ENCODE assay signal across 15 cellular contexts in the genomic region with DNA sequence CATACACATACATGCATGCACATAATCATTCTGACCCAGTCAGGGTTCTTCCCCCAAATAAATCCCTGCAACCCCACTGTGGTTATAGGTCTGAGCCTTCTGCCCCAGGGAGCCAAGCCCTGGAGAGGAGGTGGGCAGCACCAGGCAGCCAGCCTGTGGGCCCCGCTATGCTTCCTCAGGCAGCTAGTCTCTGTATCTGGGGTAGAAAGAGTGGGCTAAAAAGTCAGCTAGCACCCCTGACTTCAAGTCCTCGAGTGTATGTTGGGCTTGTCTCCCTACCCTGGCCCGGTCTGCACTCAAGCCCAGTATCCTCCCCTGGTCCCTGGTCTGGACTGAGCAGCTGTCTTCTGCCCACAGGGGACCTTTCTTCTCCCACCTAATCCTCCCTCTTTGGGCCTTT. TPM values are rescaled to one million over a fixed set of nuclear protein-coding genes. Genes with fewer than 3 reads are reported as not detected.
DNase-seq lines count a peak whose midpoint lies in the region; ATAC-seq and TF ChIP-seq lines count a peak whose summit lies in the region.
"Had no signal": no experiment of that assay in that cellular context is flagged by ENCODE, and none has a peak within 500 bp of the region (broad histone marks: within the 10 kb centered on the region; RNA-seq: fewer than 3 reads in every experiment).

No MANE protein-coding gene starts in this region.

- no peak overlapping the region for H3K23ac ChIP-seq in mesenchymal stem cell (ENCODE audit: low read length in 2 of 2)

- DNase-seq in cardiac septum (ENCODE audit: low spot score) (peak; percentile 35), heart left ventricle (no peak), colonic mucosa (peak; percentile 1), osteocyte (ENCODE audit: extremely low spot score, unreplicated experiment) (peak; percentile 40), type B pancreatic cell (ENCODE audit: extremely low spot score, unreplicated experiment) (peak; percentile 34), mesenchymal stem cell (no peak)
- DNase-seq in CD8-positive, alpha-beta T cell = no peak
- DNase-seq: C1 segment of cervical spinal cord, GOT3, KG1, NCI-H1436 treated with DMSO at 0.1 percent for 48 hours, NCI-H2029 treated with DMSO at 0.1 percent for 48 hours, NCI-H774, PC-3 had no signal

- H3K4ac ChIP-seq in mesenchymal stem cell (ENCODE audit: low read depth in 1 of 2, low read length in 2 of 2) = no peak overlapping the region

- POLR2A ChIA-PET in CD8-positive, alpha-beta T cell (lab: Charles Lee) = interaction anchor here (0.9 kb wide), 1 partner anchor 13 kb away, joined by 3 read pairs; no protein-coding TSS in a partner anchor

- no peak overlapping the region for H3K14ac ChIP-seq in mesenchymal stem cell (ENCODE audit: low read length in 2 of 2)

- no peak overlapping the region for H4K8ac ChIP-seq in mesenchymal stem cell (ENCODE audit: low read length)

- intact Hi-C loops in cardiac septum (cut with DNase I) = no loop called here
- intact Hi-C loops in heart left ventricle (cut with DNase I) = loop anchor here in 1 of 10 donors (10.0 kb wide), 1 partner anchor 57 kb away; no protein-coding TSS in a partner anchor
- intact Hi-C loops in colonic mucosa (cut with DNase I) = no loop called here
- intact Hi-C loops in CD8-positive, alpha-beta T cell (cut with DNase I, micrococcal nuclease) = no loop called here

- H3K36me3 Mint-ChIP-seq in osteocyte (ENCODE audit: unreplicated experiment) (peaks cover 3% of the 10 kb centered on the region), type B pancreatic cell (peaks cover 27% of the 10 kb centered on the region)
- H3K36me3 Mint-ChIP-seq in CD8-positive, alpha-beta T cell = peaks cover 7% of the 10 kb centered on the region

- no peak overlapping the region for H2BK12ac ChIP-seq in mesenchymal stem cell (ENCODE audit: low read length in 2 of 2)

- no peak overlapping the region for H2BK15ac ChIP-seq in mesenchymal stem cell (ENCODE audit: low read depth, poor library complexity, severe bottlenecking)

- TF ChIP-seq POLR2A in heart left ventricle (IDR thresholded peaks at IDR 0.05) = no peak

- H3K9me3 ChIP-seq in heart left ventricle (no peaks in the 10 kb centered on the region), colonic mucosa (no peaks in the 10 kb centered on the region), mesenchymal stem cell (ENCODE audit: control insufficient read depth, low read length) (no peaks in the 10 kb centered on the region)
- H3K9me3 ChIP-seq in CD8-positive, alpha-beta T cell (ENCODE audit: low read length) = no peaks in the 10 kb centered on the region

- H2BK120ac ChIP-seq in mesenchymal stem cell (ENCODE audit: low read depth, low read length) = no peak overlapping the region

- H3K9ac ChIP-seq in colonic mucosa (ENCODE audit: low read depth in 2 of 2, low read length in 2 of 2) (no peak overlapping the region), mesenchymal stem cell (ENCODE audit: low read length) (no peak overlapping the region)

- H3K79me1 ChIP-seq in mesenchymal stem cell (replicated peaks; ENCODE audit: low read length, poor library complexity, severe bottlenecking) = peaks cover 2% of the 10 kb centered on the region

- H3K4me3 Mint-ChIP-seq in osteocyte (ENCODE audit: unreplicated experiment) (no peak overlapping the region), type B pancreatic cell (no peak overlapping the region)
- no peak overlapping the region for H3K4me3 Mint-ChIP-seq in CD8-positive, alpha-beta T cell

- H3K18ac ChIP-seq in mesenchymal stem cell (ENCODE audit: low read depth in 1 of 2, low read length in 2 of 2) = no peak overlapping the region

- CTCF ChIA-PET in CD8-positive, alpha-beta T cell (lab: Charles Lee) = interaction anchor here (0.9 to 2.0 kb wide), 2 partner anchors 10 to 138 kb away, joined by 3 to 5 read pairs; no protein-coding TSS in a partner anchor

- no peak overlapping the region for H2BK5ac ChIP-seq in mesenchymal stem cell (ENCODE audit: low read depth, low read length, poor library complexity, severe bottlenecking)

- no peak overlapping the region for H3K27ac Mint-ChIP-seq in osteocyte (ENCODE audit: unreplicated experiment)
- no peak overlapping the region for H3K27ac Mint-ChIP-seq in type B pancreatic cell
- H3K27ac Mint-ChIP-seq in CD8-positive, alpha-beta T cell = no peak overlapping the region

- H4K91ac ChIP-seq in mesenchymal stem cell (ENCODE audit: low read length) = no peak overlapping the region

- no peak overlapping the region for H3K4me2 ChIP-seq in mesenchymal stem cell (ENCODE audit: low read length, poor library complexity, severe bottlenecking)

- H3K4me3 ChIP-seq in heart left ventricle (no peak overlapping the region), colonic mucosa (no peak overlapping the region), mesenchymal stem cell (ENCODE audit: insufficient read depth in 1 of 2, low read depth in 1 of 2, low read length in 2 of 2) (no peak overlapping the region)
- no peak overlapping the region for H3K4me3 ChIP-seq in CD8-positive, alpha-beta T cell (ENCODE audit: low read depth, low read length)

- ATAC-seq in heart left ventricle (no peak), GM21515 (IDR thresholded peaks at IDR 0.05; ENCODE audit: unreplicated experiment) (no peak)
- no peak for ATAC-seq in CD8-positive, alpha-beta T cell
- ATAC-seq: PC-3 had no signal

- TF ChIP-seq CTCF in heart left ventricle (IDR thresholded peaks at IDR 0.05) (no peak), colonic mucosa (IDR thresholded peaks at IDR 0.05) (no peak), osteocyte (IDR thresholded peaks at IDR 0.05) (no peak), type B pancreatic cell (conservative IDR thresholded peaks at IDR 0.05) (no peak)
- TF ChIP-seq CTCF in CD8-positive, alpha-beta T cell (IDR thresholded peaks at IDR 0.05) = no peak

- peaks cover 0 to 45% (median 23%) of the 10 kb centered on the region in 12 donors for H3K4me1 ChIP-seq in heart left ventricle
- no peaks in the 10 kb centered on the region for H3K4me1 ChIP-seq in colonic mucosa
- peaks cover 11% of the 10 kb centered on the region for H3K4me1 ChIP-seq in mesenchymal stem cell (ENCODE audit: control insufficient read depth, insufficient read depth, low read depth, low read length)
- no peaks in the 10 kb centered on the region for H3K4me1 ChIP-seq in CD8-positive, alpha-beta T cell (ENCODE audit: insufficient read depth, low read length)

- H3K36me3 ChIP-seq in heart left ventricle (peaks cover 0 to 9% (median 0%) of the 10 kb centered on the region in 9 donors), colonic mucosa (no peaks in the 10 kb centered on the region), mesenchymal stem cell (ENCODE audit: control insufficient read depth in 1 of 2, insufficient read depth in 2 of 2, low read depth in 1 of 2, low read length in 2 of 2) (peaks cover 20 to 21% of the 10 kb centered on the region in 2 experiments)
- no peaks in the 10 kb centered on the region for H3K36me3 ChIP-seq in CD8-positive, alpha-beta T cell (ENCODE audit: insufficient read depth, low read length)

- WGBS in heart left ventricle, 4 donors = 87 to 100% (median 93%) methylated on average over 2 to 3 of the region's 3 CpGs
- 98% methylated on average over 3 of the region's 3 CpGs for WGBS in mesenchymal stem cell

- H3K27ac ChIP-seq in heart left ventricle (no peak overlapping the region), colonic mucosa (no peak overlapping the region), mesenchymal stem cell (ENCODE audit: low read length, poor library complexity, severe bottlenecking) (no peak overlapping the region)
- H3K27ac ChIP-seq in CD8-positive, alpha-beta T cell (ENCODE audit: low read depth, low read length) = no peak overlapping the region

- H3K9me3 Mint-ChIP-seq in osteocyte (ENCODE audit: unreplicated experiment) (no peaks in the 10 kb centered on the region), type B pancreatic cell (no peaks in the 10 kb centered on the region)
- no peaks in the 10 kb centered on the region for H3K9me3 Mint-ChIP-seq in CD8-positive, alpha-beta T cell

- no peaks in the 10 kb centered on the region for H3K27me3 Mint-ChIP-seq in osteocyte (ENCODE audit: unreplicated experiment)
- H3K27me3 Mint-ChIP-seq in type B pancreatic cell = no peaks in the 10 kb centered on the region
- no peaks in the 10 kb centered on the region for H3K27me3 Mint-ChIP-seq in CD8-positive, alpha-beta T cell (ENCODE audit: low read depth)

- no peak overlapping the region for H2AFZ ChIP-seq in mesenchymal stem cell (ENCODE audit: low read depth, low read length)

- H3K4me1 Mint-ChIP-seq in osteocyte (ENCODE audit: unreplicated experiment) (peaks cover 10% of the 10 kb centered on the region), type B pancreatic cell (ENCODE audit: unreplicated experiment) (peaks cover 34% of the 10 kb centered on the region)
- H3K4me1 Mint-ChIP-seq in CD8-positive, alpha-beta T cell (ENCODE audit: low read depth) = no peaks in the 10 kb centered on the region

- no peak overlapping the region for H2AK5ac ChIP-seq in mesenchymal stem cell (ENCODE audit: low read length, severe bottlenecking)

- H3K27me3 ChIP-seq in heart left ventricle (no peaks in the 10 kb centered on the region), colonic mucosa (no peaks in the 10 kb centered on the region), mesenchymal stem cell (ENCODE audit: control insufficient read depth in 1 of 2, insufficient read depth in 1 of 2, low read length in 2 of 2) (no peaks in the 10 kb centered on the region)
- no peaks in the 10 kb centered on the region for H3K27me3 ChIP-seq in CD8-positive, alpha-beta T cell (ENCODE audit: insufficient read depth, low read length)

RNA-seq across cellular contexts. Expression of a gene that starts 28.0 kb away (rescaled TPM):
- total RNA-seq in cardiac septum (0.57 TPM), heart left ventricle (under 1 TPM; 0.28 to 0.93 (median 0.40) TPM), colonic mucosa (1 to 10 TPM in 1 of 2 donors, under 1 TPM in 1; 0.77 to 1.5 TPM), osteocyte (3.4 and 3.9 TPM in 2 replicates), type B pancreatic cell (ENCODE audit: low replicate concordance) (3.3 and 7.0 TPM in 2 replicates)
- polyA plus RNA-seq in heart left ventricle = under 1 TPM; 0.14 to 0.57 TPM
- 0.08 TPM for polyA plus RNA-seq in mesenchymal stem cell (2013, experiment 1 of 2)
- 0.05 TPM for polyA plus RNA-seq in mesenchymal stem cell (2013, experiment 2 of 2)
- total RNA-seq in CD8-positive, alpha-beta T cell = under 1 TPM; 0.42 to 0.52 TPM

Comparison
In these comparisons a context has a peak if more than half of its experiments do, and no peak if none do; other contexts are left out.
1. DNase-seq: peak in cardiac septum (single experiment), colonic mucosa (single experiment), osteocyte (single experiment) and type B pancreatic cell (single experiment); none in heart left ventricle (0 of 5), mesenchymal stem cell (single experiment) and CD8-positive, alpha-beta T cell (0 of 7).